Comparison of ENCODE assay signal across 9 cellular contexts in the genomic region with DNA sequence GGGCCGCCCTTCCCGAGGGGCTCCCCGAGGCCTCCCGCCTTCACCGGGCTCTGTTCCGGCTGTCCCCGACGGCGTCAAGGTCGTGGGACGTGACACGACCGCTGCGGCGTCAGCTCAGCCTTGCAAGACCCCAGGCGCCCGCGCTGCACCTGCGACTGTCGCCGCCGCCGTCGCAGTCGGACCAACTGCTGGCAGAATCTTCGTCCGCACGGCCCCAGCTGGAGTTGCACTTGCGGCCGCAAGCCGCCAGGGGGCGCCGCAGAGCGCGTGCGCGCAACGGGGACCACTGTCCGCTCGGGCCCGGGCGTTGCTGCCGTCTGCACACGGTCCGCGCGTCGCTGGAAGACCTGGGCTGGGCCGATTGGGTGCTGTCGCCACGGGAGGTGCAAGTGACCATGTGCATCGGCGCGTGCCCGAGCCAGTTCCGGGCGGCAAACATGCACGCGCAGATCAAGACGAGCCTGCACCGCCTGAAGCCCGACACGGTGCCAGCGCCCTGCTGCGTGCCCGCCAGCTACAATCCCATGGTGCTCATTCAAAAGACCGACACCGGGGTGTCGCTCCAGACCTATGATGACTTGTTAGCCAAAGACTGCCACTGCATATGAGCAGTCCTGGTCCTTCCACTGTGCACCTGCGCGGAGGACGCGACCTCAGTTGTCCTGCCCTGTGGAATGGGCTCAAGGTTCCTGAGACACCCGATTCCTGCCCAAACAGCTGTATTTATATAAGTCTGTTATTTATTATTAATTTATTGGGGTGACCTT. TPM values are rescaled to one million over a fixed set of nuclear protein-coding genes. Genes with fewer than 3 reads are reported as not detected.
DNase-seq lines count a peak whose midpoint lies in the region; ATAC-seq and TF ChIP-seq lines count a peak whose summit lies in the region.
"Had no signal": no experiment of that assay in that cellular context is flagged by ENCODE, and none has a peak within 500 bp of the region (broad histone marks: within the 10 kb centered on the region; RNA-seq: fewer than 3 reads in every experiment).

No MANE protein-coding gene starts in this region.

- CTCF ChIA-PET in OCI-LY7 (lab: Charles Lee; ENCODE audit: unreplicated experiment) = interaction anchor here (0.6 to 1.5 kb wide), 9 partner anchors 8 to 296 kb away, joined by 3 to 8 read pairs (median 4); no protein-coding TSS in a partner anchor

- H2AFZ ChIP-seq in OCI-LY7 (ENCODE audit: low read length) (peak overlapping the region; percentile 45; the same call in 1 of the 2 replicates), neural progenitor cell (replicated peaks) (no peak overlapping the region)

- H3K9ac ChIP-seq in neural progenitor cell = no peak overlapping the region

- H3K9me2 ChIP-seq in OCI-LY7 (ENCODE audit: insufficient read depth, low read length) = no peaks in the 10 kb centered on the region

- H3K4me1 Mint-ChIP-seq in activated T-cell treated with anti-CD3 and anti-CD28 coated beads, Interleukin-2, amount 50 U/mL, for 72 hours (ENCODE audit: low read depth) = peaks cover 9% of the 10 kb centered on the region
- peaks cover 3% of the 10 kb centered on the region for H3K4me1 Mint-ChIP-seq in neural progenitor cell

- peak in 1 of 4 donors; percentile 40 for TF ChIP-seq POLR2A in stomach (IDR thresholded peaks at IDR 0.05)

- H3K27me3 ChIP-seq in neural progenitor cell = peaks cover 41% of the 10 kb centered on the region
- H3K27me3 ChIP-seq in stomach = peaks cover 0 to 14% (median 0%) of the 10 kb centered on the region in 3 donors

- H3K4me3 ChIP-seq in OCI-LY7 (ENCODE audit: low read depth, low read length, poor library complexity, severe bottlenecking) = peak overlapping the region; percentile 53
- peak overlapping the region; percentile 78 for H3K4me3 ChIP-seq in fibroblast of the aortic adventitia (ENCODE audit: low read depth, low read length)
- H3K4me3 ChIP-seq in neural progenitor cell = peak overlapping the region; percentile 36
- H3K4me3 ChIP-seq in stomach = peak overlapping the region; percentile 42 to 60 (median 46)

- H4K20me1 ChIP-seq in OCI-LY7 (ENCODE audit: insufficient read depth, low read length) (no peaks in the 10 kb centered on the region), neural progenitor cell (ENCODE audit: low read depth) (no peaks in the 10 kb centered on the region)

- H3K79me2 ChIP-seq in OCI-LY7 (ENCODE audit: insufficient read depth, low read depth, low read length) = no peaks in the 10 kb centered on the region
- no peaks in the 10 kb centered on the region for H3K79me2 ChIP-seq in neural progenitor cell (ENCODE audit: low read depth)

- H3K4me2 ChIP-seq in OCI-LY7 (ENCODE audit: low read length) (peak overlapping the region; percentile 75), neural progenitor cell (peak overlapping the region; percentile 65)

- intact Hi-C loops in OCI-LY7 (cut with micrococcal nuclease; ENCODE audit: unreplicated experiment) (loop anchor here (1.0 kb wide), 1 partner anchor 22 kb away; no protein-coding TSS in a partner anchor), stomach (cut with DNase I; ENCODE audit: low total_unique reads) (no loop called here)

- 6 to 12% (median 9%) methylated on average over 28 to 74 of the region's 74 CpGs for WGBS in stomach, 5 donors

- H3K27ac Mint-ChIP-seq in activated T-cell treated with anti-CD3 and anti-CD28 coated beads, Interleukin-2, amount 50 U/mL, for 72 hours = no peak overlapping the region
- H3K27ac Mint-ChIP-seq in neural progenitor cell = no peak overlapping the region

- H3K4me1 ChIP-seq in OCI-LY7 (ENCODE audit: insufficient read depth, low read length, poor library complexity, severe bottlenecking) (peaks cover 15% of the 10 kb centered on the region), neural progenitor cell (no peaks in the 10 kb centered on the region), stomach (peaks cover 29 to 70% (median 52%) of the 10 kb centered on the region in 4 donors)

- H3K9me3 Mint-ChIP-seq in activated T-cell treated with anti-CD3 and anti-CD28 coated beads, Interleukin-2, amount 50 U/mL, for 72 hours = no peaks in the 10 kb centered on the region
- no peaks in the 10 kb centered on the region for H3K9me3 Mint-ChIP-seq in neural progenitor cell

- no peaks in the 10 kb centered on the region for H3K9me3 ChIP-seq in OCI-LY7 (ENCODE audit: low read length)
- no peaks in the 10 kb centered on the region for H3K9me3 ChIP-seq in neural progenitor cell (ENCODE audit: low read depth)
- no peaks in the 10 kb centered on the region for H3K9me3 ChIP-seq in stomach

- peaks cover 11% of the 10 kb centered on the region for H3F3A ChIP-seq in neural progenitor cell (ENCODE audit: low read depth)

- peak overlapping the region; percentile 83 to 86 for H3K4me3 Mint-ChIP-seq in activated T-cell treated with anti-CD3 and anti-CD28 coated beads, Interleukin-2, amount 50 U/mL, for 72 hours
- peak overlapping the region; percentile 60 for H3K4me3 Mint-ChIP-seq in neural progenitor cell

- H3K27me3 Mint-ChIP-seq in activated T-cell treated with anti-CD3 and anti-CD28 coated beads, Interleukin-2, amount 50 U/mL, for 72 hours (ENCODE audit: low read depth) = peaks cover 61% of the 10 kb centered on the region
- peaks cover 30% of the 10 kb centered on the region for H3K27me3 Mint-ChIP-seq in neural progenitor cell (ENCODE audit: insufficient read depth, low read depth)

- TF ChIP-seq EP300 in stomach (IDR thresholded peaks at IDR 0.05) = no peak

- H3K36me3 Mint-ChIP-seq in activated T-cell treated with anti-CD3 and anti-CD28 coated beads, Interleukin-2, amount 50 U/mL, for 72 hours (ENCODE audit: insufficient read depth in 2 of 2) = no peaks in the 10 kb centered on the region
- H3K36me3 Mint-ChIP-seq in neural progenitor cell = no peaks in the 10 kb centered on the region

- POLR2A ChIA-PET in OCI-LY7 (lab: Charles Lee) = interaction anchor here (0.7 to 0.8 kb wide), 3 partner anchors 8 to 46 kb away, joined by 3 to 9 read pairs (median 3); no protein-coding TSS in a partner anchor

- peak; percentile 87 to 88 for ATAC-seq in activated T-cell treated with anti-CD3 and anti-CD28 coated beads, Interleukin-2, amount 50 U/mL, for 72 hours (replicated peaks in 1 of 2)

- peak; percentile 91 for TF ChIP-seq CTCF in OCI-LY7 (conservative IDR thresholded peaks at IDR 0.05; ENCODE audit: low read length)
- peak; percentile 79 for TF ChIP-seq CTCF in fibroblast of the aortic adventitia (IDR thresholded peaks at IDR 0.05; ENCODE audit: insufficient read depth, low read length)
- TF ChIP-seq CTCF in neural progenitor cell (IDR thresholded peaks at IDR 0.05) = peak; percentile 98
- peak in 6 of 7 experiments; percentile 87 to 100 (median 100) for TF ChIP-seq CTCF in stomach (IDR thresholded peaks at IDR 0.05)

- no peaks in the 10 kb centered on the region for H3K36me3 ChIP-seq in OCI-LY7 (ENCODE audit: insufficient read depth, low read length)
- no peaks in the 10 kb centered on the region for H3K36me3 ChIP-seq in neural progenitor cell
- H3K36me3 ChIP-seq in stomach = peaks cover 0 to 13% (median 0%) of the 10 kb centered on the region in 4 donors

- peak; percentile 94 for DNase-seq in CD1c-positive myeloid dendritic cell (ENCODE audit: extremely low spot score)
- peak; percentile 89 for DNase-seq in GM19240 (ENCODE audit: insufficient read length, low spot score)
- peak; percentile 67 for DNase-seq in HPDE6-E6E7 (ENCODE audit: extremely low spot score)
- peak; percentile 87 for DNase-seq in OCI-LY7 (ENCODE audit: low spot score)
- peak; percentile 72 to 89 for DNase-seq in activated T-cell treated with anti-CD3 and anti-CD28 coated beads, Interleukin-2, amount 50 U/mL, for 72 hours
- DNase-seq in fibroblast of the aortic adventitia (ENCODE audit: low read depth) = peak; percentile 50
- DNase-seq in neural progenitor cell (ENCODE audit: low spot score) = peak; percentile 84
- peak; percentile 88 for DNase-seq in stomach

- H3K27ac ChIP-seq in OCI-LY7 (ENCODE audit: low read depth, low read length, poor library complexity, severe bottlenecking) = no peak overlapping the region
- H3K27ac ChIP-seq in neural progenitor cell = no peak overlapping the region
- H3K27ac ChIP-seq in stomach = peak overlapping the region; percentile 77 to 84 (median 79)

- no TSS peak for BruUV-seq in OCI-LY7 (replicated peaks; lab: Mats Ljungman, UMichigan)

RNA-seq across cellular contexts. Expression of gene GDF15, which starts 2.6 kb away (rescaled TPM):
- 0.80 TPM in 1 of 2 replicates, not detected in the other for total RNA-seq in OCI-LY7 (2014; rRNA removed; shearing (Covaris generic))
- total RNA-seq in OCI-LY7 (2022) (not detected in 2 replicates), fibroblast of the aortic adventitia (ENCODE audit: low replicate concordance) (23.8 and 27.6 TPM in 2 replicates), neural progenitor cell (ENCODE audit: low replicate concordance) (0.19 and 2.5 TPM in 2 replicates), stomach (100 to 1,000 TPM in 1 of 5 donors, 10 to 100 TPM in 4; 17.3 to 102 (median 46.9) TPM)
- total RNA-seq in activated T-cell treated with anti-CD3 and anti-CD28 coated beads, Interleukin-2, amount 50 U/mL, for 72 hours = under 1 TPM in 1 of 2 donors, not detected in 1; 0.60 TPM
- polyA plus RNA-seq in stomach = 100 to 1,000 TPM in 1 of 3 donors, 10 to 100 TPM in 2; 14.2 to 134 (median 44.5) TPM

RNA-seq across cellular contexts. Expression of gene LRRC25, which starts 8.9 kb away (rescaled TPM):
- 0.49 and 0.98 TPM in 2 replicates for total RNA-seq in OCI-LY7 (2014; rRNA removed; shearing (Covaris generic))
- total RNA-seq in OCI-LY7 (2022) (3.2 and 4.1 TPM in 2 replicates), fibroblast of the aortic adventitia (ENCODE audit: low replicate concordance) (0.09 TPM in 1 of 2 replicates, not detected in the other), neural progenitor cell (ENCODE audit: low replicate concordance) (0.03 TPM in 1 of 2 replicates, not detected in the other), stomach (10 to 100 TPM in 1 of 5 donors, 1 to 10 TPM in 2, not detected in 2; 2.9 to 11.2 (median 7.2) TPM)
- not detected for total RNA-seq in activated T-cell treated with anti-CD3 and anti-CD28 coated beads, Interleukin-2, amount 50 U/mL, for 72 hours
- 1 to 10 TPM in 2 of 3 donors, under 1 TPM in 1; 0.98 to 2.4 (median 1.7) TPM for polyA plus RNA-seq in stomach
- total RNA-seq: T-helper 1 cell treated with Interleukin-12 subunit alpha and Interleukin-12 subunit beta and Interleukin-4 antibody, amounts not matched to agents 30 ng/mL and 1 ng/mL, for 36 hours had no signal

RNA-seq across cellular contexts. Expression of gene SSBP4, which starts 30.7 kb away (rescaled TPM):
- total RNA-seq in OCI-LY7 (2014; rRNA removed; shearing (Covaris generic)) = 54.8 and 92.9 TPM in 2 replicates
- 97.5 and 117 TPM in 2 replicates for total RNA-seq in OCI-LY7 (2022)
- 10 to 100 TPM; 46.8 to 48.1 TPM for total RNA-seq in activated T-cell treated with anti-CD3 and anti-CD28 coated beads, Interleukin-2, amount 50 U/mL, for 72 hours
- 66.7 and 76.4 TPM in 2 replicates for total RNA-seq in fibroblast of the aortic adventitia (ENCODE audit: low replicate concordance)
- total RNA-seq in neural progenitor cell (ENCODE audit: low replicate concordance) = 21.1 and 50.5 TPM in 2 replicates
- total RNA-seq in stomach = 100 to 1,000 TPM in 1 of 5 donors, 10 to 100 TPM in 4; 22.8 to 253 (median 39.7) TPM
- polyA plus RNA-seq in stomach = 10 to 100 TPM; 49.9 to 77.6 (median 54.4) TPM

RNA-seq across cellular contexts. Expression of gene PGPEP1, which starts 48.1 kb away (rescaled TPM):
- total RNA-seq in OCI-LY7 (2014; rRNA removed; shearing (Covaris generic)) = 15.2 and 18.9 TPM in 2 replicates
- total RNA-seq in OCI-LY7 (2022) (44.1 and 54.5 TPM in 2 replicates), fibroblast of the aortic adventitia (ENCODE audit: low replicate concordance) (9.6 and 27.2 TPM in 2 replicates), neural progenitor cell (ENCODE audit: low replicate concordance) (2.1 and 5.7 TPM in 2 replicates), stomach (10 to 100 TPM in 4 of 5 donors, 1 to 10 TPM in 1; 8.0 to 58.9 (median 22.9) TPM)
- 10 to 100 TPM; 55.5 to 58.0 TPM for total RNA-seq in activated T-cell treated with anti-CD3 and anti-CD28 coated beads, Interleukin-2, amount 50 U/mL, for 72 hours
- polyA plus RNA-seq in stomach = 10 to 100 TPM in 2 of 3 donors, 1 to 10 TPM in 1; 8.4 to 40.0 (median 31.8) TPM

RNA-seq across cellular contexts. Expression of gene ISYNA1, which starts 49.4 kb away (rescaled TPM):
- 0.72 and 1.8 TPM in 2 replicates for total RNA-seq in OCI-LY7 (2014; rRNA removed; shearing (Covaris generic))
- 8.9 and 10.9 TPM in 2 replicates for total RNA-seq in OCI-LY7 (2022)
- 10 to 100 TPM; 20.5 to 24.8 TPM for total RNA-seq in activated T-cell treated with anti-CD3 and anti-CD28 coated beads, Interleukin-2, amount 50 U/mL, for 72 hours
- total RNA-seq in fibroblast of the aortic adventitia (ENCODE audit: low replicate concordance) = 6.3 and 42.1 TPM in 2 replicates
- total RNA-seq in neural progenitor cell (ENCODE audit: low replicate concordance) = 81.7 and 203 TPM in 2 replicates
- total RNA-seq in stomach = 10 to 100 TPM in 4 of 5 donors, 1 to 10 TPM in 1; 7.8 to 47.3 (median 15.8) TPM
- polyA plus RNA-seq in stomach = 10 to 100 TPM in 2 of 3 donors, 1 to 10 TPM in 1; 9.5 to 39.7 (median 15.0) TPM

Comparison
In these comparisons a context has a peak if more than half of its experiments do, and no peak if none do; other contexts are left out.
1. H3K27ac ChIP-seq: peak in stomach (5 of 5); none in OCI-LY7 (single experiment) and neural progenitor cell (single experiment).
2. Peak in every context shown above with its lines, with median percentiles within 50 percentile points of each other: DNase-seq, H3K4me3 ChIP-seq and CTCF ChIP-seq.